ENCODE assay signal across 11 cellular contexts in genomic region chr1:181127898-181128453, GRCh38. TPM values are rescaled to one million over a fixed set of nuclear protein-coding genes. Genes with fewer than 3 reads are reported as not detected.
DNase-seq lines count a peak whose midpoint lies in the region; ATAC-seq, FAIRE-seq and TF ChIP-seq lines count a peak whose summit lies in the region.
"Had no signal": no experiment of that assay in that cellular context is flagged by ENCODE, and none has a peak within 500 bp of the region (broad histone marks: within the 10 kb centered on the region; RNA-seq: fewer than 3 reads in every experiment).

No MANE protein-coding gene starts in this region.

- WGBS in A549 (ENCODE audit: missing lambda C conversion rate): 58% methylated on average over 5 of the region's 5 CpGs
- 90% methylated on average over 5 of the region's 5 CpGs for WGBS in SK-N-SH (ENCODE audit: low lambda C conversion rate)

- H3K27ac ChIP-seq in A549: peak overlapping the region; percentile 73 to 90
- peak overlapping the region; percentile 57 for H3K27ac ChIP-seq in RWPE1
- H3K27ac ChIP-seq in SK-N-SH (ENCODE audit: low read depth in 2 of 2, low read length in 1 of 2): no peak overlapping the region

- no peaks in the 10 kb centered on the region for H3K79me2 ChIP-seq in SK-N-SH (ENCODE audit: insufficient read depth)

- peak in 1 of 2 experiments; percentile 51 for DNase-seq in A549 (ENCODE audit: low read depth in 1 of 2, low spot score in 1 of 2)
- no peak for DNase-seq in RWPE1 (ENCODE audit: low spot score)
- DNase-seq in islet precursor cell: peak; percentile 46
- no peak for DNase-seq in DMS153 treated with DMSO at 0.1 percent for 48 hours (lab: John Stamatoyannopoulos, UW; ENCODE audit: unreplicated experiment)
- no peak for DNase-seq in effector CD4-positive, alpha-beta T cell
- no peak for DNase-seq in activated CD4-positive, alpha-beta T cell treated with anti-CD3 and anti-CD28 coated beads, Interleukin-2, amount 50 U/mL, for 48 hours
- no peak for DNase-seq in SK-N-SH
- DNase-seq: activated CD4-positive, alpha-beta T cell treated with anti-CD3 and anti-CD28 coated beads, Interleukin-2, amount 50 U/mL, for 4 hours; CD8-positive, alpha-beta memory T cell had no signal

- H3K9ac ChIP-seq in SK-N-SH: no peak overlapping the region

- ATAC-seq in A549: peak; percentile 6 to 12; a peak in 3 of 6 replicates
- ATAC-seq in GM18870 (IDR thresholded peaks at IDR 0.05; ENCODE audit: unreplicated experiment): peak; percentile 38

- H3K9me3 ChIP-seq in A549 (no peaks in the 10 kb centered on the region), SK-N-SH (no peaks in the 10 kb centered on the region)

- H3K9me2 ChIP-seq in SK-N-SH: no peaks in the 10 kb centered on the region

- TF ChIP-seq RAD21 in A549 (conservative IDR thresholded peaks at IDR 0.05 in 1 of 2, IDR thresholded peaks at IDR 0.05 in 1 of 2): no peak
- TF ChIP-seq RAD21 in SK-N-SH (IDR thresholded peaks at IDR 0.05; ENCODE audit: low read length): no peak

- FAIRE-seq in A549 (lab: Jason Lieb, UNC): no peak
- FAIRE-seq: bronchial epithelial cell had no signal

- CTCF ChIA-PET in A549 (lab: Yijun Ruan, JAX) (interaction anchor here (1.0 to 48.3 kb wide), 10 partner anchors 11 to 246 kb away, joined by 3 to 774 read pairs (median 5); no protein-coding TSS in a partner anchor), RWPE1 (lab: Yijun Ruan, JAX) (interaction anchor here (0.9 kb wide), 1 partner anchor 15 kb away, joined by 4 read pairs; no protein-coding TSS in a partner anchor), SK-N-SH (lab: Yijun Ruan, JAX) (interaction anchor here (0.7 to 2.8 kb wide), 10 partner anchors 9 to 246 kb away, joined by 3 to 17 read pairs (median 4); no protein-coding TSS in a partner anchor)

- no peak overlapping the region for H2AFZ ChIP-seq in SK-N-SH (ENCODE audit: low read depth)

- TF ChIP-seq EP300 in A549 (IDR thresholded peaks at IDR 0.05) (no peak), SK-N-SH (IDR thresholded peaks at IDR 0.05; ENCODE audit: borderline replicate concordance in 1 of 2, low read depth in 1 of 2, low read length in 1 of 2) (no peak)

- peak overlapping the region; percentile 62 for H3K4me2 ChIP-seq in A549
- H3K4me2 ChIP-seq in SK-N-SH: no peak overlapping the region

- POLR2A ChIA-PET in A549 (lab: Yijun Ruan, JAX) (interaction anchor here (0.8 to 3.4 kb wide), 5 partner anchors 15 to 95 kb away, joined by 4 to 45 read pairs (median 10); partner anchors contain the start of gene IER5), RWPE1 (lab: Yijun Ruan, JAX; ENCODE audit: low non-redundant PET) (interaction anchor here (0.6 to 1.1 kb wide), 2 partner anchors 9 to 12 kb away, joined by 3 read pairs; no protein-coding TSS in a partner anchor), SK-N-SH (lab: Yijun Ruan, JAX) (interaction anchor here (0.8 to 1.4 kb wide), 8 partner anchors 8 to 197 kb away, joined by 3 to 6 read pairs (median 4); partner anchors contain the start of gene IER5)

- H3K4me3 ChIP-seq in A549 (no peak overlapping the region), SK-N-SH (ENCODE audit: low read depth in 2 of 2, low read length in 1 of 2) (no peak overlapping the region)

- H3K36me3 ChIP-seq in SK-N-SH (replicated peaks in 1 of 2; ENCODE audit: control insufficient read depth in 1 of 2, insufficient read depth in 2 of 2, low read length in 1 of 2): no peaks in the 10 kb centered on the region

- no peak for TF ChIP-seq POLR2A in A549 (IDR thresholded peaks at IDR 0.05; ENCODE audit: low read length)

- H3K4me1 ChIP-seq in A549: peaks cover 67% of the 10 kb centered on the region
- H3K4me1 ChIP-seq in SK-N-SH (ENCODE audit: control insufficient read depth in 1 of 2, insufficient read depth in 2 of 2, low read depth in 1 of 2, low read length in 1 of 2): peaks cover 8 to 20% of the 10 kb centered on the region in 2 experiments; a peak in 2 of 4 replicates

- no peaks in the 10 kb centered on the region for H3K27me3 ChIP-seq in SK-N-SH (ENCODE audit: insufficient read depth)

- H4K20me1 ChIP-seq in SK-N-SH (ENCODE audit: insufficient read depth): no peaks in the 10 kb centered on the region

- TF ChIP-seq CTCF in A549 (IDR thresholded peaks at IDR 0.05) (no peak), RWPE1 (conservative IDR thresholded peaks at IDR 0.05; ENCODE audit: low read depth) (no peak), SK-N-SH (IDR thresholded peaks at IDR 0.05) (no peak)

- peaks cover 2% of the 10 kb centered on the region for H3F3A ChIP-seq in SK-N-SH (replicated peaks; ENCODE audit: insufficient read depth)

TF ChIP-seq in A549, 52 proteins besides CTCF, POLR2A, EP300 and RAD21:
- TF ChIP-seq ESRRA (IDR thresholded peaks at IDR 0.05; ENCODE audit: borderline replicate concordance, low read length) (no peak), CEBPB (IDR thresholded peaks at IDR 0.05) (0 out of 4 replicates have a peak, but pooled peaks of 1 of the 2 experiments have one; percentile 41), EHF (CRISPR knock-in tag; IDR thresholded peaks at IDR 0.05) (peak; percentile 35; the same call in 1 of the 2 replicates), FOSL2 (IDR thresholded peaks at IDR 0.05) (no peak), FOSL2 (CRISPR knock-in tag; IDR thresholded peaks at IDR 0.05) (peak; percentile 51), ATOH8 (CRISPR knock-in tag; IDR thresholded peaks at IDR 0.05; ENCODE audit: low read depth) (no peak), GATA3 (IDR thresholded peaks at IDR 0.05; ENCODE audit: borderline replicate concordance) (no peak)

TF ChIP-seq in SK-N-SH, 30 proteins besides CTCF, POLR2A, EP300 and RAD21:
- TF ChIP-seq TEAD4 (IDR thresholded peaks at IDR 0.05; ENCODE audit: borderline replicate concordance, insufficient read depth) (no peak), SIN3A (IDR thresholded peaks at IDR 0.05; ENCODE audit: borderline replicate concordance, low read depth, low read length) (no peak), REST (IDR thresholded peaks at IDR 0.05; ENCODE audit: low read depth, low read length) (no peak), POLR2AphosphoS5 (IDR thresholded peaks at IDR 0.05; ENCODE audit: low read depth, low read length) (no peak), RCOR1 (IDR thresholded peaks at IDR 0.05; ENCODE audit: low read length) (no peak), GABPA (IDR thresholded peaks at IDR 0.05; ENCODE audit: low read depth) (no peak), RXRA (IDR thresholded peaks at IDR 0.05; ENCODE audit: borderline replicate concordance, low read depth) (no peak), YY1 (IDR thresholded peaks at IDR 0.05; ENCODE audit: low read depth) (no peak), USF1 (IDR thresholded peaks at IDR 0.05; ENCODE audit: borderline replicate concordance, low read depth) (no peak)

RNA-seq across cellular contexts. Expression of gene IER5, which starts 39.5 kb away (rescaled TPM):
- polyA plus RNA-seq in A549 (2011; rRNA removed) (21.2 and 26.8 TPM in 2 replicates), A549 (2017; fragmentation: RNase III; extraction: RNeasy Plus Mini Kit Qiagen cat#74134 plus additional on column Dnase treatment) (40.2 to 43.4 TPM (median 40.5 TPM) in 3 replicates), SK-N-SH (2012; rRNA removed) (46.2 and 52.9 TPM in 2 replicates)
- 26.3 and 34.1 TPM in 2 replicates for polyA plus RNA-seq in A549 (2012; cell fraction: cytosol; rRNA removed)
- polyA plus RNA-seq in A549 (2012; cell fraction: nucleus; rRNA removed): 60.6 and 73.2 TPM in 2 replicates
- 20.8 and 29.5 TPM in 2 replicates for polyA minus RNA-seq in A549 (2011; rRNA and poly(A)+ RNA removed)
- polyA plus RNA-seq in SK-N-SH (2012; cell fraction: cytosol; rRNA removed): 33.8 and 39.1 TPM in 2 replicates
- 64.9 and 69.1 TPM in 2 replicates for polyA plus RNA-seq in SK-N-SH (2012; cell fraction: nucleus; rRNA removed)

Comparison
In these comparisons a context has a peak if more than half of its experiments do, and no peak if none do; other contexts are left out.
1. H3K27ac ChIP-seq: peak in A549 (2 of 2) and RWPE1 (single experiment); none in SK-N-SH (0 of 2).